1 cellular context compared by ENCODE assay signal in the genomic region with DNA sequence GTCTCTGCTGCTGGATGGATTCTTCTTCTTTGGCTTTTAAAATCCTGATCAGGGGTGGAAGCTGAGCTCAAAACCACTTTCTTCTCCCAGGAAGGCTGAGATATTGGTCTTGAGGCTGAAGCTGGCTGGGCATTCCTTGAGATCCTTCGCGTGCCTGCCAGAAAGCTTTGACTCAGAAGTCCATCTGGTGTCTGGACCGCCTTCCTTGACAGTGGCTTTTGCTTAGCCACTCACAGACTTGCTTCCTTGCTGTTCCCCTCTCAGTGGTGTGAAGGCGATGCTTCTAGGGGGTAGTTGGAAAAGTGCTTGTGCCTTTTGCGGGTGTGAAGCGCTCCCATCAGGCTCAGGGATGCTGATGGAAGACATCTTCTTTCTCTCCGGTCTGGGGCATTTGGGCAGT.
TF ChIP-seq lines count a peak whose summit lies in the region.

No MANE protein-coding gene starts in this region.

TF ChIP-seq in IMR-90, 13 proteins besides CTCF, POLR2A, EP300 and RAD21:
- TF ChIP-seq CHD1 (IDR thresholded peaks at IDR 0.05; ENCODE audit: low read depth, low read length) (no peak), MAZ (IDR thresholded peaks at IDR 0.05; ENCODE audit: borderline replicate concordance, low read depth, low read length) (no peak), NFE2L2 (IDR thresholded peaks at IDR 0.05; ENCODE audit: low read depth, low read length) (no peak), RFX5 (IDR thresholded peaks at IDR 0.05; ENCODE audit: low read depth, low read length) (no peak), FOS (IDR thresholded peaks at IDR 0.05; ENCODE audit: low read depth, low read length) (no peak), MXI1 (IDR thresholded peaks at IDR 0.05; ENCODE audit: borderline replicate concordance, low read depth, low read length) (no peak), SMC3 (IDR thresholded peaks at IDR 0.05; ENCODE audit: low read depth, low read length) (no peak), RCOR1 (IDR thresholded peaks at IDR 0.05; ENCODE audit: insufficient replicate concordance, low read length) (no peak), CEBPB (IDR thresholded peaks at IDR 0.05; ENCODE audit: low read depth, low read length) (no peak), BHLHE40 (IDR thresholded peaks at IDR 0.05; ENCODE audit: low read depth, low read length) (no peak), MAFK (IDR thresholded peaks at IDR 0.05; ENCODE audit: low read depth, low read length) (no peak)
- TF ChIP-seq, protein P1, sequence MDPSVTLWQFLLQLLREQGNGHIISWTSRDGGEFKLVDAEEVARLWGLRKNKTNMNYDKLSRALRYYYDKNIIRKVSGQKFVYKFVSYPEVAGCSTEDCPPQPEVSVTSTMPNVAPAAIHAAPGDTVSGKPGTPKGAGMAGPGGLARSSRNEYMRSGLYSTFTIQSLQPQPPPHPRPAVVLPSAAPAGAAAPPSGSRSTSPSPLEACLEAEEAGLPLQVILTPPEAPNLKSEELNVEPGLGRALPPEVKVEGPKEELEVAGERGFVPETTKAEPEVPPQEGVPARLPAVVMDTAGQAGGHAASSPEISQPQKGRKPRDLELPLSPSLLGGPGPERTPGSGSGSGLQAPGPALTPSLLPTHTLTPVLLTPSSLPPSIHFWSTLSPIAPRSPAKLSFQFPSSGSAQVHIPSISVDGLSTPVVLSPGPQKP (IDR thresholded peaks at IDR 0.05; ENCODE audit: borderline replicate concordance, low read depth, low read length) = no peak
- TF ChIP-seq, protein P2, sequence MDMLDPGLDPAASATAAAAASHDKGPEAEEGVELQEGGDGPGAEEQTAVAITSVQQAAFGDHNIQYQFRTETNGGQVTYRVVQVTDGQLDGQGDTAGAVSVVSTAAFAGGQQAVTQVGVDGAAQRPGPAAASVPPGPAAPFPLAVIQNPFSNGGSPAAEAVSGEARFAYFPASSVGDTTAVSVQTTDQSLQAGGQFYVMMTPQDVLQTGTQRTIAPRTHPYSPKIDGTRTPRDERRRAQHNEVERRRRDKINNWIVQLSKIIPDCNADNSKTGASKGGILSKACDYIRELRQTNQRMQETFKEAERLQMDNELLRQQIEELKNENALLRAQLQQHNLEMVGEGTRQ (IDR thresholded peaks at IDR 0.05; ENCODE audit: low read depth, low read length) = no peak
